ENCODE assay signal across 16 cellular contexts in genomic region chr3:16439163-16439847, GRCh38.
A peak's percentile ranks its signal among the peaks of the same experiment; 100 is the strongest.
DNase-seq lines count a peak whose midpoint lies in the region; ATAC-seq lines count a peak whose summit lies in the region.
"Had no signal": no experiment of that assay in that cellular context is flagged by ENCODE, and none has a peak within 500 bp of the region (broad histone marks: within the 10 kb centered on the region; RNA-seq: fewer than 3 reads in every experiment).

No MANE protein-coding gene starts in this region.

- no peaks in the 10 kb centered on the region for H3K9me3 ChIP-seq in subcutaneous abdominal adipose tissue (ENCODE audit: control insufficient read depth in 5 of 5, low read length in 5 of 5)
- H3K9me3 ChIP-seq: pancreas had no signal

- no peaks in the 10 kb centered on the region for H3K36me3 ChIP-seq in subcutaneous abdominal adipose tissue (ENCODE audit: control insufficient read depth in 5 of 5, insufficient read depth in 5 of 5, low read length in 5 of 5)
- H3K36me3 ChIP-seq: pancreas had no signal

- peak; percentile 82 for ATAC-seq in left ventricle myocardium superior
- ATAC-seq in HG03025 (IDR thresholded peaks at IDR 0.05; ENCODE audit: low FRiP score, unreplicated experiment) = no peak
- no peak for ATAC-seq in HG02798 (IDR thresholded peaks at IDR 0.05; ENCODE audit: poor library complexity, unreplicated experiment)
- ATAC-seq: activated CD8-positive, alpha-beta memory T cell treated with anti-CD3 and anti-CD28 coated beads, Interleukin-2, amount 10 ng/mL, durations not matched to agents 7 days and 5 days; WTC11 had no signal

- no peaks in the 10 kb centered on the region for H3K27me3 ChIP-seq in subcutaneous abdominal adipose tissue (ENCODE audit: control insufficient read depth in 5 of 5, insufficient read depth in 4 of 5, low read length in 5 of 5)

- H3K4me1 ChIP-seq in subcutaneous abdominal adipose tissue (ENCODE audit: control insufficient read depth in 5 of 5, insufficient read depth in 5 of 5, low read length in 5 of 5) = peaks cover 1 to 53% (median 43%) of the 10 kb centered on the region in 5 donors
- H3K4me1 ChIP-seq: pancreas had no signal

- DNase-seq in GM03348 (ENCODE audit: low spot score) (peak; percentile 40), left ventricle myocardium superior (no peak), substantia nigra (lab: John Stamatoyannopoulos, UW) (no peak), GOT3 (lab: John Stamatoyannopoulos, UW) (no peak)
- DNase-seq: activated CD8-positive, alpha-beta memory T cell treated with anti-CD3 and anti-CD28 coated beads, Interleukin-2, amount 10 ng/mL, durations not matched to agents 7 days and 5 days; activated naive CD4-positive, alpha-beta T cell treated with anti-CD3 and anti-CD28 coated beads, Interleukin-2, amount 10 ng/mL, durations not matched to agents 7 days and 5 days; CD4-positive, CD25-positive, alpha-beta regulatory T cell; mesendoderm; NCI-H1048; pancreas had no signal

- intact Hi-C loops in left ventricle myocardium superior (cut with micrococcal nuclease) = no loop called here

- H3K27ac ChIP-seq in angular gyrus (ENCODE audit: low read depth, low read length) (peak overlapping the region; percentile 62), subcutaneous abdominal adipose tissue (ENCODE audit: low read depth, low read length) (peak overlapping the region; percentile 96), substantia nigra (ENCODE audit: low read depth, low read length, poor library complexity, severe bottlenecking) (no peak overlapping the region)
- H3K27ac ChIP-seq: pancreas, SK-N-MC had no signal

- peak overlapping the region in 1 of 5 donors; percentile 44 for H3K9ac ChIP-seq in subcutaneous abdominal adipose tissue (ENCODE audit: low read length in 5 of 5)

- peak overlapping the region in 2 of 5 donors; percentile 19 to 48 for H3K4me3 ChIP-seq in subcutaneous abdominal adipose tissue (ENCODE audit: low read depth in 1 of 5, low read length in 5 of 5)
- H3K4me3 ChIP-seq: pancreas, SK-N-MC had no signal
